20 cellular contexts compared by ENCODE assay signal in genomic region chr3:81863714-81864113, GRCh38.
DNase-seq lines count a peak whose midpoint lies in the region; ATAC-seq, FAIRE-seq and TF ChIP-seq lines count a peak whose summit lies in the region.
"Had no signal": no experiment of that assay in that cellular context is flagged by ENCODE, and none has a peak within 500 bp of the region (broad histone marks: within the 10 kb centered on the region; RNA-seq: fewer than 3 reads in every experiment).

No MANE protein-coding gene starts in this region.

- H2AFZ ChIP-seq in endothelial cell of umbilical vein (ENCODE audit: low read depth, low read length) (no peak overlapping the region), smooth muscle cell (ENCODE audit: low read depth) (peak overlapping the region; percentile 77), GM23338 (no peak overlapping the region)

- H3K4me3 Mint-ChIP-seq in GM23338 (no peak overlapping the region), natural killer cell (no peak overlapping the region)
- H3K4me3 Mint-ChIP-seq: CD8-positive, alpha-beta T cell; HFFc6 had no signal

- H3K4me1 Mint-ChIP-seq in GM23338 (peaks cover 6% of the 10 kb centered on the region; the same call in 2 of the 3 replicates), natural killer cell (no peaks in the 10 kb centered on the region)

- H3K36me3 Mint-ChIP-seq in GM23338 (ENCODE audit: low read depth) (no peaks in the 10 kb centered on the region), natural killer cell (no peaks in the 10 kb centered on the region)
- H3K36me3 Mint-ChIP-seq: CD8-positive, alpha-beta T cell had no signal

- H3K4me1 ChIP-seq in endothelial cell of umbilical vein (ENCODE audit: control insufficient read depth, extremely low read depth, insufficient read depth, low read length) (peaks cover 4% of the 10 kb centered on the region), smooth muscle cell (ENCODE audit: low read depth) (peaks cover 16% of the 10 kb centered on the region), GM23338 (ENCODE audit: insufficient read depth) (no peaks in the 10 kb centered on the region)
- H3K4me1 ChIP-seq: A549 had no signal

- BruUV-seq in endothelial cell of umbilical vein (replicated peaks; lab: Mats Ljungman, UMichigan), result no TSS peak

- TF ChIP-seq POLR2A in endothelial cell of umbilical vein (IDR thresholded peaks at IDR 0.05; ENCODE audit: low read depth, low read length), result no peak

- CTCF ChIA-PET in endothelial cell of umbilical vein (lab: Charles Lee), result no interaction called here

- H3K9me1 ChIP-seq in endothelial cell of umbilical vein (replicated peaks; ENCODE audit: control insufficient read depth, extremely low read depth, insufficient read depth, low read length), result no peaks in the 10 kb centered on the region

- H3K4me2 ChIP-seq in endothelial cell of umbilical vein (ENCODE audit: insufficient read depth, low read length) (no peak overlapping the region), smooth muscle cell (peak overlapping the region; percentile 63), GM23338 (no peak overlapping the region)
- H3K4me2 ChIP-seq: A549, BLaER1 had no signal

- no peaks in the 10 kb centered on the region; the same call in 1 of the 2 replicates for H3K9me2 ChIP-seq in GM23338 (ENCODE audit: insufficient read depth)

- no peaks in the 10 kb centered on the region for H3K9me3 Mint-ChIP-seq in GM23338
- H3K9me3 Mint-ChIP-seq in natural killer cell, result peaks cover 0 to 2% of the 10 kb centered on the region in 2 donors
- H3K9me3 Mint-ChIP-seq: CD8-positive, alpha-beta T cell; HFFc6 had no signal

- no peaks in the 10 kb centered on the region for H3K27me3 ChIP-seq in endothelial cell of umbilical vein (ENCODE audit: control insufficient read depth in 2 of 2, insufficient read depth in 2 of 2, low read length in 2 of 2)
- no peaks in the 10 kb centered on the region for H3K27me3 ChIP-seq in smooth muscle cell (ENCODE audit: low read depth)
- H3K27me3 ChIP-seq in GM23338 (ENCODE audit: insufficient read depth), result no peaks in the 10 kb centered on the region
- H3K27me3 ChIP-seq: BLaER1 had no signal

- H3K4me3 ChIP-seq in endothelial cell of umbilical vein (replicated peaks in 1 of 3; ENCODE audit: insufficient read depth in 1 of 3, low read depth in 1 of 3, low read length in 3 of 3) (no peak overlapping the region), smooth muscle cell (peak overlapping the region; percentile 12), GM23338 (no peak overlapping the region)
- H3K4me3 ChIP-seq: A549, BLaER1 had no signal

- H3K27ac ChIP-seq in endothelial cell of umbilical vein (ENCODE audit: insufficient read depth, low read depth, low read length), result no peak overlapping the region
- no peak overlapping the region for H3K27ac ChIP-seq in smooth muscle cell (ENCODE audit: low read depth)
- no peak overlapping the region; the same call in 1 of the 2 replicates for H3K27ac ChIP-seq in GM23338 (ENCODE audit: low read depth)
- H3K27ac ChIP-seq: 22Rv1, A549, BLaER1, HL-60 had no signal

- 93% methylated on average over 3 of the region's 3 CpGs for WGBS in smooth muscle cell (ENCODE audit: low lambda C conversion rate)

- DNase-seq in NOMO-1 treated with DMSO at 0.1 percent for 48 hours (lab: John Stamatoyannopoulos, UW; ENCODE audit: unreplicated experiment), result peak; percentile 9
- no peak for DNase-seq in NOMO-1 treated with dmso at 0.1 percent for 144 hours (lab: John Stamatoyannopoulos, UW; ENCODE audit: unreplicated experiment)
- DNase-seq in Kasumi-1 (lab: John Stamatoyannopoulos, UW), result peak; percentile 12 to 28
- peak; percentile 56 for DNase-seq in endothelial cell of umbilical vein (ENCODE audit: low read depth, low spot score)
- DNase-seq in smooth muscle cell (lab: John Stamatoyannopoulos, UW; ENCODE audit: unreplicated experiment), result no peak
- no peak for DNase-seq in GM23338 (ENCODE audit: low spot score)
- DNase-seq in natural killer cell, result no peak
- no peak for DNase-seq in anterior cingulate cortex (lab: John Stamatoyannopoulos, UW)
- DNase-seq: Calu3; CD8-positive, alpha-beta T cell; GDM1; GOT3; HFFc6 had no signal

- ATAC-seq in GM23338, result no peak
- no peak for ATAC-seq in natural killer cell
- ATAC-seq: A549; CD8-positive, alpha-beta T cell; HCT116 had no signal

- H3F3A ChIP-seq in smooth muscle cell (ENCODE audit: low read depth) (no peaks in the 10 kb centered on the region), GM23338 (replicated peaks; ENCODE audit: low read depth) (no peaks in the 10 kb centered on the region)

- H3K9ac ChIP-seq in endothelial cell of umbilical vein (replicated peaks; ENCODE audit: extremely low read depth, insufficient read depth, low read length) (no peak overlapping the region), smooth muscle cell (ENCODE audit: low read depth) (no peak overlapping the region)
- H3K9ac ChIP-seq: BLaER1 had no signal

- POLR2A ChIA-PET in endothelial cell of umbilical vein (lab: Charles Lee), result no interaction called here

- intact Hi-C loops in endothelial cell of umbilical vein (cut with micrococcal nuclease) (no loop called here), natural killer cell (cut with micrococcal nuclease) (no loop called here)

- H3K27ac Mint-ChIP-seq in GM23338, result no peak overlapping the region
- no peak overlapping the region for H3K27ac Mint-ChIP-seq in natural killer cell
- H3K27ac Mint-ChIP-seq: CD8-positive, alpha-beta T cell; HFFc6 had no signal

- H3K79me2 ChIP-seq in endothelial cell of umbilical vein (ENCODE audit: control insufficient read depth, insufficient read depth, low read length) (no peaks in the 10 kb centered on the region), smooth muscle cell (ENCODE audit: low read depth) (no peaks in the 10 kb centered on the region), GM23338 (replicated peaks; ENCODE audit: insufficient read depth) (no peaks in the 10 kb centered on the region)

- H3K27me3 Mint-ChIP-seq in GM23338 (ENCODE audit: insufficient read depth, low read depth, poor library complexity) (peaks cover 3% of the 10 kb centered on the region), natural killer cell (ENCODE audit: low read depth in 2 of 2) (no peaks in the 10 kb centered on the region)

- TF ChIP-seq CTCF in endothelial cell of umbilical vein (IDR thresholded peaks at IDR 0.05; ENCODE audit: extremely low read depth in 1 of 2, insufficient read depth in 1 of 2, low read depth in 1 of 2, low read length in 2 of 2) (no peak), smooth muscle cell (IDR thresholded peaks at IDR 0.05; ENCODE audit: borderline replicate concordance, insufficient read depth, poor library complexity, severe bottlenecking) (no peak), GM23338 (conservative IDR thresholded peaks at IDR 0.05; ENCODE audit: low read depth in 2 of 2) (no peak), natural killer cell (IDR thresholded peaks at IDR 0.05) (no peak)

- peak; percentile 48 for FAIRE-seq in endothelial cell of umbilical vein (lab: Jason Lieb, UNC)
- FAIRE-seq: A549, GM12892, GM18507 had no signal

- no peaks in the 10 kb centered on the region for H3K36me3 ChIP-seq in endothelial cell of umbilical vein (ENCODE audit: control insufficient read depth in 2 of 2, extremely low read depth in 1 of 2, insufficient read depth in 2 of 2, low read length in 2 of 2)
- H3K36me3 ChIP-seq in smooth muscle cell (ENCODE audit: low read depth), result no peaks in the 10 kb centered on the region
- no peaks in the 10 kb centered on the region for H3K36me3 ChIP-seq in GM23338 (ENCODE audit: insufficient read depth)
- H3K36me3 ChIP-seq: BLaER1 had no signal

- dilution Hi-C loops in endothelial cell of umbilical vein (cut with MboI; ENCODE audit: extremely low pct_ligation_motif_present, low sequenced_read_pairs), result no loop called here

- H3K9me3 ChIP-seq in endothelial cell of umbilical vein (replicated peaks; ENCODE audit: control insufficient read depth, insufficient read depth, low read length), result no peaks in the 10 kb centered on the region
- no peaks in the 10 kb centered on the region for H3K9me3 ChIP-seq in smooth muscle cell (replicated peaks; ENCODE audit: low read depth)
- H3K9me3 ChIP-seq: A549, BLaER1 had no signal

- no peaks in the 10 kb centered on the region for H4K20me1 ChIP-seq in endothelial cell of umbilical vein (replicated peaks; ENCODE audit: control insufficient read depth, extremely low read depth, insufficient read depth, low read length)
- no peaks in the 10 kb centered on the region for H4K20me1 ChIP-seq in smooth muscle cell (ENCODE audit: low read depth)
- H4K20me1 ChIP-seq in GM23338 (replicated peaks; ENCODE audit: insufficient read depth), result no peaks in the 10 kb centered on the region
- H4K20me1 ChIP-seq: BLaER1 had no signal

TF ChIP-seq in endothelial cell of umbilical vein, 7 proteins besides CTCF, POLR2A, EP300 and RAD21:
- TF ChIP-seq MAX (IDR thresholded peaks at IDR 0.05; ENCODE audit: insufficient read depth, insufficient read length), result no peak
- no peak for TF ChIP-seq GATA2 (IDR thresholded peaks at IDR 0.05; ENCODE audit: insufficient read depth, insufficient read length, low read depth, low read length)
- TF ChIP-seq JUN (IDR thresholded peaks at IDR 0.05; ENCODE audit: borderline replicate concordance, insufficient read depth, insufficient read length, low read depth), result no peak
- TF ChIP-seq EZH2 (IDR thresholded peaks at IDR 0.05; ENCODE audit: borderline replicate concordance, low read depth, low read length, severe bottlenecking), result no peak
- TF ChIP-seq FOS (IDR thresholded peaks at IDR 0.05; ENCODE audit: borderline replicate concordance, insufficient read depth, low read length), result no peak
- no peak for TF ChIP-seq MYC (IDR thresholded peaks at IDR 0.05; ENCODE audit: low read depth, low read length)
- TF ChIP-seq POLR2AphosphoS5 (IDR thresholded peaks at IDR 0.05; ENCODE audit: insufficient read depth, low read depth, low read length), result no peak

Comparison
In these comparisons a context has a peak if more than half of its experiments do, and no peak if none do; other contexts are left out.
1. DNase-seq: peak in NOMO-1 treated with DMSO at 0.1 percent for 48 hours (single experiment), Kasumi-1 (2 of 2) and endothelial cell of umbilical vein (single experiment); none in NOMO-1 treated with dmso at 0.1 percent for 144 hours (single experiment), smooth muscle cell (single experiment), GM23338 (single experiment), natural killer cell (single experiment) and anterior cingulate cortex (0 of 58).